ENCODE assay signal across 8 cellular contexts in genomic region chr15:58473720-58474119, GRCh38. TPM values are rescaled to one million over a fixed set of nuclear protein-coding genes. Genes with fewer than 3 reads are reported as not detected.
DNase-seq lines count a peak whose midpoint lies in the region; ATAC-seq and TF ChIP-seq lines count a peak whose summit lies in the region.

No MANE protein-coding gene starts in this region.

- no peaks in the 10 kb centered on the region for H3K36me3 ChIP-seq in ascending aorta

- H3K4me3 ChIP-seq in ascending aorta = no peak overlapping the region

- H3K27me3 Mint-ChIP-seq in Calu3 (ENCODE audit: unreplicated experiment) (no peaks in the 10 kb centered on the region), natural killer cell (ENCODE audit: low read depth in 2 of 2) (no peaks in the 10 kb centered on the region)

- H3K9me3 ChIP-seq in ascending aorta = no peaks in the 10 kb centered on the region

- H3K4me1 Mint-ChIP-seq in Calu3 (ENCODE audit: low read depth, unreplicated experiment) (peaks cover 58% of the 10 kb centered on the region), natural killer cell (peaks cover 69 to 78% of the 10 kb centered on the region in 2 donors)

- CTCF ChIA-PET in Calu3 (lab: Charles Lee) = interaction anchor here (0.5 to 1.3 kb wide), 6 partner anchors 14 to 371 kb away, joined by 3 read pairs; no protein-coding TSS in a partner anchor

- H3K27ac Mint-ChIP-seq in Calu3 (ENCODE audit: unreplicated experiment) (peak overlapping the region; percentile 92), natural killer cell (peak overlapping the region; percentile 88 to 91)

- H3K27ac ChIP-seq in ascending aorta = no peak overlapping the region

- peaks cover 3 to 7% of the 10 kb centered on the region in 2 donors for H3K4me1 ChIP-seq in ascending aorta

- intact Hi-C loops in Calu3 (cut with micrococcal nuclease; ENCODE audit: unreplicated experiment) = loop anchor here (2.0 to 5.0 kb wide), 2 partner anchors 47 to 74 kb away; no protein-coding TSS in a partner anchor
- intact Hi-C loops in natural killer cell (cut with micrococcal nuclease) = loop anchor here (1.0 to 10.0 kb wide), 7 partner anchors 12 to 281 kb away; no protein-coding TSS in a partner anchor
- intact Hi-C loops in ascending aorta (cut with DNase I) = no loop called here

- DNase-seq in Calu3 = peak; percentile 67
- DNase-seq in HT-29 (ENCODE audit: low spot score) = peak; percentile 39
- DNase-seq in amniotic epithelial cell (ENCODE audit: low read depth) = peak; percentile 92
- no peak for DNase-seq in natural killer cell
- DNase-seq in ascending aorta (ENCODE audit: low spot score in 2 of 2) = no peak
- no peak for DNase-seq in NCI-H748 (lab: John Stamatoyannopoulos, UW; ENCODE audit: unreplicated experiment)
- DNase-seq in NCI-H2171 treated with DMSO at 0.1 percent for 48 hours (lab: John Stamatoyannopoulos, UW) = no peak
- DNase-seq in midbrain (lab: John Stamatoyannopoulos, UW) = no peak

- BruUV-seq in Calu3 (replicated peaks; lab: Mats Ljungman, UMichigan) = no TSS peak

- H3K4me3 Mint-ChIP-seq in Calu3 (ENCODE audit: low read depth, unreplicated experiment) (peak overlapping the region; percentile 66), natural killer cell (peak overlapping the region; percentile 82)

- peak; percentile 48 to 65 (median 56) for ATAC-seq in natural killer cell

- TF ChIP-seq CTCF in Calu3 (IDR thresholded peaks at IDR 0.05; ENCODE audit: unreplicated experiment) (no peak), natural killer cell (IDR thresholded peaks at IDR 0.05) (no peak), ascending aorta (IDR thresholded peaks at IDR 0.05) (no peak)

- H3K36me3 Mint-ChIP-seq in Calu3 (ENCODE audit: insufficient read depth, unreplicated experiment) (peaks cover 36% of the 10 kb centered on the region), natural killer cell (no peaks in the 10 kb centered on the region)

- H3K27me3 ChIP-seq in ascending aorta = no peaks in the 10 kb centered on the region

- H3K9me3 Mint-ChIP-seq in Calu3 (ENCODE audit: low read depth, unreplicated experiment) (no peaks in the 10 kb centered on the region), natural killer cell (no peaks in the 10 kb centered on the region)

RNA-seq across cellular contexts. Expression of gene LIPC, which starts 41.9 kb away (rescaled TPM):
- total RNA-seq in Calu3 (2022) = 0.49 TPM in 1 of 2 replicates, not detected in the other
- not detected in 2 replicates for total RNA-seq in HT-29 (2014; rRNA removed; shearing (Covaris generic))
- 1 to 10 TPM; 5.3 to 7.1 (median 5.3) TPM for total RNA-seq in natural killer cell
- not detected for total RNA-seq in ascending aorta

Comparison
In these comparisons a context has a peak if more than half of its experiments do, and no peak if none do; other contexts are left out.
1. DNase-seq: peak in Calu3 (single experiment), HT-29 (single experiment) and amniotic epithelial cell (single experiment); none in natural killer cell (single experiment), ascending aorta (0 of 2), NCI-H748 (single experiment), NCI-H2171 treated with DMSO at 0.1 percent for 48 hours (single experiment) and midbrain (single experiment).